Comparison of ENCODE assay signal across 1 cellular context in the genomic region with DNA sequence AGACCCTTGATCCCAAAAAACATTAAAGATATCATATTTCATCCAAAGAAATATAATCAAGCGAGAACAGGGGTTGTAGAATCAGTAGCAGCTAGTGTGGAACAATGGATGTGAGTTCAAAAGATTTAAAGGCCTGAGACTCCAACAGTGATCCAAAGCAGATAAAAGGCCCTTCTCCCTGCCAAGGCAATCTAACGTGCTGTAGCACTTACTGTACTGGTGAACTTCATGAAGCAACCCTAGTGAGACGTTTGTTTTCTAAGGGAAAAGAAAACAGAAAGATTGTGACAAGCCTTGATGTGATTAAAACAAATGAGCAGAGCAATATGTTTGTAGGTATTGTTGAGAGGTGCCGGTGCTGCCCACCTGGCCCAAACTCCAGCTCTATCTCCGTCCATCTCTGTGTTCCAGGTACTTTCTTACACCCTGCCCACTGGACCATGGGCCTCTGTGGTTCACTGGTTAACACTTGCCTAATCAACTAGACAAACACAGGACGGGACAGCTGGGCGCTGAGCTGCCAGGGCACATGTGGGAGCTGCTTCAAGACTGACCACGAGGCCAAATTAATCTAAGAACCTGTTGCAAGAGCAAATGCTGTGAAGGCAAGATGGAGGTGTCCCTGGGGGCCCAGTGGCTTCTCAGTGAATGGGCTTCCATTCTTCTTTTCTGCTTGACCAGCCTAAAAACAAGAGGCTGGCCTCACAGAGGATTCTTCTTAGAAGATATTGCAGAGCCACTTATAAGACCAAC.
TF ChIP-seq lines count a peak whose summit lies in the region.

No MANE protein-coding gene starts in this region.

TF ChIP-seq in K562, 482 proteins besides CTCF, POLR2A, EP300 and RAD21 (continued from another document):
- TF ChIP-seq MBD1 (CRISPR knock-in tag; IDR thresholded peaks at IDR 0.05): no peak
- TF ChIP-seq MCM3 (IDR thresholded peaks at IDR 0.05): no peak
- TF ChIP-seq ZNF197 (CRISPR knock-in tag; IDR thresholded peaks at IDR 0.05; ENCODE audit: low read depth): 0 out of 2 replicates have a peak, but pooled peaks have one; percentile 17
- no peak for TF ChIP-seq DMBX1 (CRISPR knock-in tag; IDR thresholded peaks at IDR 0.05; ENCODE audit: borderline replicate concordance)
- no peak for TF ChIP-seq ZNF707 (CRISPR knock-in tag; conservative IDR thresholded peaks at IDR 0.05)
